ENCODE assay signal across 1 cellular context in genomic region chr1:94567975-94568607, GRCh38. TPM values are rescaled to one million over a fixed set of nuclear protein-coding genes. Genes with fewer than 3 reads are reported as not detected.
"Had no signal": no experiment of that assay in that cellular context is flagged by ENCODE, and none has a peak within 500 bp of the region (broad histone marks: within the 10 kb centered on the region; RNA-seq: fewer than 3 reads in every experiment).

No MANE protein-coding gene starts in this region.

RNA-seq across cellular contexts. Expression of gene F3, which starts 26.5 kb away (rescaled TPM):
- total RNA-seq: activated T-helper 17 cell treated with anti-CD3 and anti-CD28 coated beads, Interleukin-2, amount 50 U/mL, for 72 hours had no signal
